ENCODE assay signal across 1 cellular context in genomic region chr3:146658841-146659240, GRCh38.
TF ChIP-seq lines count a peak whose summit lies in the region.

No MANE protein-coding gene starts in this region.

TF ChIP-seq in HepG2, 621 proteins besides CTCF, POLR2A, EP300 and RAD21 (continued from another document):
- no peak for TF ChIP-seq DZIP1 (CRISPR knock-in tag; IDR thresholded peaks at IDR 0.05)
- peak; percentile 81 for TF ChIP-seq ZNF574 (CRISPR knock-in tag; IDR thresholded peaks at IDR 0.05)
- TF ChIP-seq YY1 (IDR thresholded peaks at IDR 0.05; ENCODE audit: insufficient read depth, insufficient replicate concordance, low read depth, low read length), result no peak
- TF ChIP-seq, protein P1, sequence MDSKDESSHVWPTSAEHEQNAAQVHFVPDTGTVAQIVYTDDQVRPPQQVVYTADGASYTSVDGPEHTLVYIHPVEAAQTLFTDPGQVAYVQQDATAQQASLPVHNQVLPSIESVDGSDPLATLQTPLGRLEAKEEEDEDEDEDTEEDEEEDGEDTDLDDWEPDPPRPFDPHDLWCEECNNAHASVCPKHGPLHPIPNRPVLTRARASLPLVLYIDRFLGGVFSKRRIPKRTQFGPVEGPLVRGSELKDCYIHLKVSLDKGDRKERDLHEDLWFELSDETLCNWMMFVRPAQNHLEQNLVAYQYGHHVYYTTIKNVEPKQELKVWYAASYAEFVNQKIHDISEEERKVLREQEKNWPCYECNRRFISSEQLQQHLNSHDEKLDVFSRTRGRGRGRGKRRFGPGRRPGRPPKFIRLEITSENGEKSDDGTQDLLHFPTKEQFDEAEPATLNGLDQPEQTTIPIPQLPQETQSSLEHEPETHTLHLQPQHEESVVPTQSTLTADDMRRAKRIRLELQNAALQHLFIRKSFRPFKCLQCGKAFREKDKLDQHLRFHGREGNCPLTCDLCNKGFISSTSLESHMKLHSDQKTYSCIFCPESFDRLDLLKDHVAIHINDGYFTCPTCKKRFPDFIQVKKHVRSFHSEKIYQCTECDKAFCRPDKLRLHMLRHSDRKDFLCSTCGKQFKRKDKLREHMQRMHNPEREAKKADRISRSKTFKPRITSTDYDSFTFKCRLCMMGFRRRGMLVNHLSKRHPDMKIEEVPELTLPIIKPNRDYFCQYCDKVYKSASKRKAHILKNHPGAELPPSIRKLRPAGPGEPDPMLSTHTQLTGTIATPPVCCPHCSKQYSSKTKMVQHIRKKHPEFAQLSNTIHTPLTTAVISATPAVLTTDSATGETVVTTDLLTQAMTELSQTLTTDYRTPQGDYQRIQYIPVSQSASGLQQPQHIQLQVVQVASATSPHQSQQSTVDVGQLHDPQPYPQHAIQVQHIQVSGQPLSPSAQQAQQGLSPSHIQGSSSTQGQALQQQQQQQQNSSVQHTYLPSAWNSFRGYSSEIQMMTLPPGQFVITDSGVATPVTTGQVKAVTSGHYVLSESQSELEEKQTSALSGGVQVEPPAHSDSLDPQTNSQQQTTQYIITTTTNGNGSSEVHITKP (CRISPR knock-in tag; IDR thresholded peaks at IDR 0.05; ENCODE audit: low read depth), result no peak
- no peak for TF ChIP-seq YEATS2 (CRISPR knock-in tag; IDR thresholded peaks at IDR 0.05; ENCODE audit: borderline replicate concordance)
- peak; percentile 75 for TF ChIP-seq ZMYM4 (CRISPR knock-in tag; IDR thresholded peaks at IDR 0.05)
- TF ChIP-seq GMEB1 (CRISPR knock-in tag; IDR thresholded peaks at IDR 0.05; ENCODE audit: borderline replicate concordance), result no peak
- no peak for TF ChIP-seq ZBTB14 (CRISPR knock-in tag; IDR thresholded peaks at IDR 0.05)
- TF ChIP-seq, protein P2, sequence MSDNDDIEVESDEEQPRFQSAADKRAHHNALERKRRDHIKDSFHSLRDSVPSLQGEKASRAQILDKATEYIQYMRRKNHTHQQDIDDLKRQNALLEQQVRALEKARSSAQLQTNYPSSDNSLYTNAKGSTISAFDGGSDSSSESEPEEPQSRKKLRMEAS (IDR thresholded peaks at IDR 0.05), result no peak
- TF ChIP-seq, protein P3, sequence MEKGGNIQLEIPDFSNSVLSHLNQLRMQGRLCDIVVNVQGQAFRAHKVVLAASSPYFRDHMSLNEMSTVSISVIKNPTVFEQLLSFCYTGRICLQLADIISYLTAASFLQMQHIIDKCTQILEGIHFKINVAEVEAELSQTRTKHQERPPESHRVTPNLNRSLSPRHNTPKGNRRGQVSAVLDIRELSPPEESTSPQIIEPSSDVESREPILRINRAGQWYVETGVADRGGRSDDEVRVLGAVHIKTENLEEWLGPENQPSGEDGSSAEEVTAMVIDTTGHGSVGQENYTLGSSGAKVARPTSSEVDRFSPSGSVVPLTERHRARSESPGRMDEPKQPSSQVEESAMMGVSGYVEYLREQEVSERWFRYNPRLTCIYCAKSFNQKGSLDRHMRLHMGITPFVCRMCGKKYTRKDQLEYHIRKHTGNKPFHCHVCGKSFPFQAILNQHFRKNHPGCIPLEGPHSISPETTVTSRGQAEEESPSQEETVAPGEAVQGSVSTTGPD (CRISPR knock-in tag; IDR thresholded peaks at IDR 0.05), result no peak
- no peak for TF ChIP-seq HDAC6 (IDR thresholded peaks at IDR 0.05; ENCODE audit: low read depth, low read length)
